ENCODE assay signal across 25 cellular contexts in genomic region chr2:119212139-119212800, GRCh38. TPM values are rescaled to one million over a fixed set of nuclear protein-coding genes. Genes with fewer than 3 reads are reported as not detected.
DNase-seq lines count a peak whose midpoint lies in the region; ATAC-seq and TF ChIP-seq lines count a peak whose summit lies in the region.
"Had no signal": no experiment of that assay in that cellular context is flagged by ENCODE, and none has a peak within 500 bp of the region (broad histone marks: within the 10 kb centered on the region; RNA-seq: fewer than 3 reads in every experiment).

No MANE protein-coding gene starts in this region.

- H3K56ac ChIP-seq in H9 (ENCODE audit: insufficient read length, low read depth, low read length), result no peak overlapping the region

- H3K4me2 ChIP-seq in H9 (ENCODE audit: insufficient read depth, insufficient read length, low read length), result no peak overlapping the region
- H3K4me2 ChIP-seq: A549; BLaER1 treated with 17β-estradiol and CSF1 and Interleukin-3, amounts not matched to agents 10 nM and 100 nM had no signal

- TF ChIP-seq CTCF in H9 (conservative IDR thresholded peaks at IDR 0.05) (no peak), fibroblast of pulmonary artery (IDR thresholded peaks at IDR 0.05; ENCODE audit: low read length, missing control alignments) (no peak)

- H2BK15ac ChIP-seq in H9 (ENCODE audit: low read depth, low read length), result no peak overlapping the region

- no peak overlapping the region for H2BK120ac ChIP-seq in H9 (ENCODE audit: low read depth, low read length, poor library complexity, severe bottlenecking)

- no peak overlapping the region for H3K14ac ChIP-seq in H9 (ENCODE audit: insufficient read depth, low read length)

- H3K18ac ChIP-seq in H9 (ENCODE audit: insufficient read length, low read depth, low read length), result no peak overlapping the region

- H3K9me3 Mint-ChIP-seq in H9, result no peaks in the 10 kb centered on the region
- H3K9me3 Mint-ChIP-seq in activated naive CD8-positive, alpha-beta T cell treated with anti-CD3 and anti-CD28 coated beads, Interleukin-2, amount 50 U/mL, for 24 hours, result no peaks in the 10 kb centered on the region
- H3K9me3 Mint-ChIP-seq in activated CD4-positive, alpha-beta memory T cell treated with anti-CD3 and anti-CD28 coated beads, Interleukin-2, amount 10 ng/mL, durations not matched to agents 7 days and 5 days, result no peaks in the 10 kb centered on the region
- H3K9me3 Mint-ChIP-seq: CD4-positive, alpha-beta T cell had no signal

- no peak overlapping the region for H3K23ac ChIP-seq in H9 (ENCODE audit: insufficient read length, low read depth, low read length)

- no peak overlapping the region for H3K27ac ChIP-seq in H9 (ENCODE audit: insufficient read length, low read depth, low read length)
- H3K27ac ChIP-seq: A549; BLaER1 treated with 17β-estradiol and CSF1 and Interleukin-3, amounts not matched to agents 10 nM and 100 nM; HL-60; SJSA1 had no signal

- WGBS in H9 (ENCODE audit: extremely low coverage, insufficient read length, low lambda C conversion rate), result no CpG with 5 or more reads among the region's 10 CpGs

- H2BK12ac ChIP-seq in H9 (ENCODE audit: insufficient read length, low read depth, low read length), result no peak overlapping the region

- peak; percentile 18 for DNase-seq in H9
- peak; percentile 40 for DNase-seq in RPMI7951 (ENCODE audit: low read depth)
- DNase-seq in fibroblast of pulmonary artery (ENCODE audit: low read depth), result peak; percentile 60
- DNase-seq in posterior vena cava (ENCODE audit: low spot score), result peak; percentile 76
- DNase-seq in activated naive CD8-positive, alpha-beta T cell treated with anti-CD3 and anti-CD28 coated beads, Interleukin-2, amount 50 U/mL, for 24 hours, result no peak
- DNase-seq in activated CD4-positive, alpha-beta memory T cell treated with anti-CD3 and anti-CD28 coated beads, Interleukin-2, amount 10 ng/mL, durations not matched to agents 7 days and 5 days, result no peak
- DNase-seq: AML-193; CD4-positive, alpha-beta T cell; Karpas-422; NCI-H1092 treated with DMSO at 0.1 percent for 48 hours; NCI-H146; NCI-H1930; NCI-H446 treated with DMSO at 0.1 percent for 48 hours; NCI-H526; NCI-H82; NK-92 treated with Interleukin-12 subunit alpha and Interleukin-12 subunit beta, amount 100 ng/mL, for 24 hours; PC-3 had no signal

- H4K5ac ChIP-seq in H9 (ENCODE audit: insufficient read length, low read depth, low read length), result no peak overlapping the region

- intact Hi-C loops in posterior vena cava (cut with DNase I), result loop anchor here in 1 of 2 donors (5.0 kb wide), 1 partner anchor 455 kb away; no protein-coding TSS in a partner anchor

- no peak overlapping the region for H3K27ac Mint-ChIP-seq in H9
- H3K27ac Mint-ChIP-seq in activated naive CD8-positive, alpha-beta T cell treated with anti-CD3 and anti-CD28 coated beads, Interleukin-2, amount 50 U/mL, for 24 hours, result no peak overlapping the region
- no peak overlapping the region for H3K27ac Mint-ChIP-seq in activated CD4-positive, alpha-beta memory T cell treated with anti-CD3 and anti-CD28 coated beads, Interleukin-2, amount 10 ng/mL, durations not matched to agents 7 days and 5 days
- H3K27ac Mint-ChIP-seq: CD4-positive, alpha-beta T cell had no signal

- no peaks in the 10 kb centered on the region for H4K20me1 ChIP-seq in H9 (ENCODE audit: control insufficient read depth, insufficient read depth, insufficient read length)

- no peaks in the 10 kb centered on the region for H3K23me2 ChIP-seq in H9 (ENCODE audit: insufficient read length, low read depth, low read length, poor library complexity, severe bottlenecking)

- H3K79me1 ChIP-seq in H9 (ENCODE audit: insufficient read depth, low read depth, low read length, poor library complexity, severe bottlenecking), result no peaks in the 10 kb centered on the region

- H3K4me3 ChIP-seq in fibroblast of pulmonary artery (replicated peaks; ENCODE audit: low read depth, low read length), result no peak overlapping the region
- H3K4me3 ChIP-seq: A549; BLaER1 treated with 17β-estradiol and CSF1 and Interleukin-3, amounts not matched to agents 10 nM and 100 nM; GM12878; SJSA1 had no signal

- no peaks in the 10 kb centered on the region for H3K27me3 ChIP-seq in H9 (ENCODE audit: insufficient read depth, low read length)
- H3K27me3 ChIP-seq: BLaER1 treated with 17β-estradiol and CSF1 and Interleukin-3, amounts not matched to agents 10 nM and 100 nM; SJSA1 had no signal

- H3K4me1 Mint-ChIP-seq in H9, result peaks cover 19 to 29% of the 10 kb centered on the region in 2 experiments
- H3K4me1 Mint-ChIP-seq in activated naive CD8-positive, alpha-beta T cell treated with anti-CD3 and anti-CD28 coated beads, Interleukin-2, amount 50 U/mL, for 24 hours, result no peaks in the 10 kb centered on the region
- H3K4me1 Mint-ChIP-seq in activated CD4-positive, alpha-beta memory T cell treated with anti-CD3 and anti-CD28 coated beads, Interleukin-2, amount 10 ng/mL, durations not matched to agents 7 days and 5 days, result no peaks in the 10 kb centered on the region

- H3K9ac ChIP-seq in H9 (ENCODE audit: extremely low read depth, insufficient read length, low read length), result no peak overlapping the region
- H3K9ac ChIP-seq: BLaER1 treated with 17β-estradiol and CSF1 and Interleukin-3, amounts not matched to agents 10 nM and 100 nM had no signal

- no peak overlapping the region for H2AK5ac ChIP-seq in H9 (ENCODE audit: insufficient read length, low read length)

- H3K79me2 ChIP-seq in H9 (ENCODE audit: insufficient read depth, low read length), result no peaks in the 10 kb centered on the region

- H3K36me3 Mint-ChIP-seq in H9 (ENCODE audit: insufficient read depth in 1 of 3, low read depth in 3 of 3), result no peaks in the 10 kb centered on the region
- H3K36me3 Mint-ChIP-seq in activated naive CD8-positive, alpha-beta T cell treated with anti-CD3 and anti-CD28 coated beads, Interleukin-2, amount 50 U/mL, for 24 hours (ENCODE audit: low read depth), result no peaks in the 10 kb centered on the region
- H3K36me3 Mint-ChIP-seq in activated CD4-positive, alpha-beta memory T cell treated with anti-CD3 and anti-CD28 coated beads, Interleukin-2, amount 10 ng/mL, durations not matched to agents 7 days and 5 days (ENCODE audit: low read depth), result no peaks in the 10 kb centered on the region

- no peak overlapping the region for H4K8ac ChIP-seq in H9 (replicated peaks; ENCODE audit: insufficient read length, low read depth, low read length)

- no peak for ATAC-seq in activated naive CD8-positive, alpha-beta T cell treated with anti-CD3 and anti-CD28 coated beads, Interleukin-2, amount 50 U/mL, for 24 hours
- ATAC-seq in GM19023 (IDR thresholded peaks at IDR 0.05; ENCODE audit: unreplicated experiment), result no peak
- ATAC-seq: A549, GM12878, HCT116, PC-3, Right ventricle myocardium inferior had no signal

- no peaks in the 10 kb centered on the region; the same call in 1 of the 2 replicates for H3K4me1 ChIP-seq in H9 (ENCODE audit: insufficient read depth, low read length)
- H3K4me1 ChIP-seq: BLaER1 treated with 17β-estradiol and CSF1 and Interleukin-3, amounts not matched to agents 10 nM and 100 nM; SJSA1 had no signal

- no peaks in the 10 kb centered on the region for H3K9me3 ChIP-seq in H9 (ENCODE audit: control insufficient read depth, low read depth, low read length)
- H3K9me3 ChIP-seq: A549; BLaER1 treated with 17β-estradiol and CSF1 and Interleukin-3, amounts not matched to agents 10 nM and 100 nM; SJSA1 had no signal

- no peak overlapping the region for H2BK20ac ChIP-seq in H9 (ENCODE audit: low read depth, low read length, poor library complexity, severe bottlenecking)

- H4K91ac ChIP-seq in H9 (ENCODE audit: insufficient read length, low read depth, low read length), result no peak overlapping the region

- CTCF ChIA-PET in activated CD4-positive, alpha-beta memory T cell treated with anti-CD3 and anti-CD28 coated beads, Interleukin-2, amount 10 ng/mL, durations not matched to agents 7 days and 5 days (lab: Charles Lee), result no interaction called here

- POLR2A ChIA-PET in activated CD4-positive, alpha-beta memory T cell treated with anti-CD3 and anti-CD28 coated beads, Interleukin-2, amount 10 ng/mL, durations not matched to agents 7 days and 5 days (lab: Charles Lee), result no interaction called here

- H3T11ph ChIP-seq in H9 (ENCODE audit: low read length), result no peak overlapping the region

- H3K27me3 Mint-ChIP-seq in H9 (ENCODE audit: low read depth), result no peaks in the 10 kb centered on the region; the same call in 1 of the 2 replicates
- H3K27me3 Mint-ChIP-seq in activated naive CD8-positive, alpha-beta T cell treated with anti-CD3 and anti-CD28 coated beads, Interleukin-2, amount 50 U/mL, for 24 hours, result peaks cover 7% of the 10 kb centered on the region
- H3K27me3 Mint-ChIP-seq in activated CD4-positive, alpha-beta memory T cell treated with anti-CD3 and anti-CD28 coated beads, Interleukin-2, amount 10 ng/mL, durations not matched to agents 7 days and 5 days, result no peaks in the 10 kb centered on the region

- no peak overlapping the region for H2AFZ ChIP-seq in H9 (ENCODE audit: low read length)

- no peak overlapping the region for H3K4me3 Mint-ChIP-seq in H9
- no peak overlapping the region for H3K4me3 Mint-ChIP-seq in activated naive CD8-positive, alpha-beta T cell treated with anti-CD3 and anti-CD28 coated beads, Interleukin-2, amount 50 U/mL, for 24 hours
- no peak overlapping the region for H3K4me3 Mint-ChIP-seq in activated CD4-positive, alpha-beta memory T cell treated with anti-CD3 and anti-CD28 coated beads, Interleukin-2, amount 10 ng/mL, durations not matched to agents 7 days and 5 days
- H3K4me3 Mint-ChIP-seq: CD4-positive, alpha-beta T cell had no signal

- H3K4ac ChIP-seq in H9 (ENCODE audit: low read depth, low read length), result no peak overlapping the region

- H2BK5ac ChIP-seq in H9 (ENCODE audit: insufficient read length, low read length), result no peak overlapping the region

RNA-seq across cellular contexts. Expression of gene STEAP3, which starts 11.4 kb away (rescaled TPM):
- 15.4 and 15.9 TPM in 2 replicates for total RNA-seq in H9 (2021)
- total RNA-seq in RPMI7951 (2014; rRNA removed; shearing (Covaris generic)), result 27.3 and 32.2 TPM in 2 replicates
- total RNA-seq in posterior vena cava, result 1 to 10 TPM; 5.7 to 9.3 TPM
- not detected for total RNA-seq in activated CD4-positive, alpha-beta memory T cell treated with anti-CD3 and anti-CD28 coated beads, Interleukin-2, amount 10 ng/mL, durations not matched to agents 7 days and 5 days
- total RNA-seq: CD4-positive, alpha-beta T cell had no signal

RNA-seq across cellular contexts. Expression of gene C1QL2, which starts 53.7 kb away (rescaled TPM):
- 0.81 and 0.90 TPM in 2 replicates for total RNA-seq in H9 (2021)
- total RNA-seq in RPMI7951 (2014; rRNA removed; shearing (Covaris generic)), result not detected in 2 replicates
- total RNA-seq in posterior vena cava, result not detected
- total RNA-seq in activated CD4-positive, alpha-beta memory T cell treated with anti-CD3 and anti-CD28 coated beads, Interleukin-2, amount 10 ng/mL, durations not matched to agents 7 days and 5 days, result not detected
- total RNA-seq: CD4-positive, alpha-beta T cell; GM12878; PC-3; Right ventricle myocardium inferior; SJSA1 had no signal

Comparison
In these comparisons a context has a peak if more than half of its experiments do, and no peak if none do; other contexts are left out.
1. DNase-seq: peak in H9 (single experiment), RPMI7951 (single experiment), fibroblast of pulmonary artery (single experiment) and posterior vena cava (single experiment); none in activated naive CD8-positive, alpha-beta T cell treated with anti-CD3 and anti-CD28 coated beads, Interleukin-2, amount 50 U/mL, for 24 hours (single experiment) and activated CD4-positive, alpha-beta memory T cell treated with anti-CD3 and anti-CD28 coated beads, Interleukin-2, amount 10 ng/mL, durations not matched to agents 7 days and 5 days (single experiment).
2. RNA of gene STEAP3, which starts 11.4 kb away (total RNA-seq): 27.3 to 32.2 TPM in RPMI7951, 15.4 to 15.9 TPM in H9 and 5.7 to 9.3 TPM in posterior vena cava; not detected in activated CD4-positive, alpha-beta memory T cell treated with anti-CD3 and anti-CD28 coated beads, Interleukin-2, amount 10 ng/mL, durations not matched to agents 7 days and 5 days; every median in the first group is over 4 times any median in the second.